In the genomic region with DNA sequence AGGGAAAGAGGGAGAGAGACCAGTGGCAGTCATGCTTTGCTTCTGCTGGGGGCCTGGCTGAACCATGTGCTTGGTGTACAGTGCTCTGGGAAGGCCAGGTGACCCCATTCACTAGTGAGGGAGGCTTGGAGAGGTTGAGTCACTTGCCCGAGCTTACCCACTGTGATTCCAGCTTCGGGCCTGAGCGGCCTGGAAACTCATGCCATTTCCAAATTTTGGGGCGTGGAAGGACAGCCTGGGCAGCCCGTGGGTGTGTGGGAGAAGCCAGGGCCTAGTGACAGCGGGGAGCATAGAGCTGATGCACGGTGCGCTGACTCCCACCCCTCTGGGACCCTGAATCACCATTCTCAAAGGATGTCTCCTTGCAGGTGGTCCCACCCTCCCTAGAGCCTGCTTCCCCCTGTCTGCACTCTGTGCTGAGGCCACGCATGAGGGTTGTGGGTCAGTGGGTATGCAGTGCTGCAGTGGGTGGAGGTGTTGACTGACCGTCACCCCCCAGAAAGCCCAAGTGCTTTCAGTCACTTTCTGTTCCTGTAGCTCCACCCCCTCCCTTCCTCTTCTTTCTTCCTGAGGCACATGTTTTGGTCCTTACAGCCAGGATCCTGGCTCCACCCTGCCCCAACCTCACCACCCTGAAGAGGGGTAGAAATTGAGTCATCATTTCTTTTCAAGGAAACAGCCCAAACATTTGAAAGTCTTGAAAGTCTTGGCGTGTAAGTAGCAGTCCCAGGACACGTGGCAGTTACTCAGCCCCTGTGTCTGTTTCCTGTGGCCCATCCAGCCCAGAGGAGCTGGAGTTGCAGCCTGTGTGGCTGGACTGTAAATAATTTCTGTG, we compare ENCODE assay signal across 8 cellular contexts. TPM values are rescaled to one million over a fixed set of nuclear protein-coding genes. Genes with fewer than 3 reads are reported as not detected.
DNase-seq lines count a peak whose midpoint lies in the region; ATAC-seq and TF ChIP-seq lines count a peak whose summit lies in the region.

No MANE protein-coding gene starts in this region.

- intact Hi-C loops in Caco-2 (cut with micrococcal nuclease; ENCODE audit: unreplicated experiment) (no loop called here), IMR-90 (cut with micrococcal nuclease) (loop anchor here (2.0 kb wide), 1 partner anchor 66 kb away; no protein-coding TSS in a partner anchor), esophagus squamous epithelium (cut with DNase I) (no loop called here), aorta (cut with DNase I) (loop anchor here in 1 of 2 donors (1.0 to 2.0 kb wide), 2 partner anchors 70 to 91 kb away; partner anchors contain the start of gene MCFD2)

- H3K9me3 Mint-ChIP-seq in Caco-2 (ENCODE audit: unreplicated experiment) = no peaks in the 10 kb centered on the region
- no peaks in the 10 kb centered on the region for H3K9me3 Mint-ChIP-seq in osteocyte (ENCODE audit: unreplicated experiment)

- peak overlapping the region; percentile 99 for H2AK5ac ChIP-seq in IMR-90 (ENCODE audit: low read depth, low read length)

- TF ChIP-seq RAD21 in IMR-90 (IDR thresholded peaks at IDR 0.05; ENCODE audit: low read length) = no peak; the same call in 1 of the 2 replicates

- in situ Hi-C loops in IMR-90 (cut with MboI; ENCODE audit: low sequenced_read_pairs) = no loop called here
- in situ Hi-C loops in G401 (cut with HindIII; ENCODE audit: low sequenced_read_pairs) = no loop called here

- H3K9me1 ChIP-seq in IMR-90 (ENCODE audit: insufficient read depth, low read length) = peaks cover 15% of the 10 kb centered on the region

- peak overlapping the region; percentile 24 to 92; a peak in 3 of 4 replicates for H4K8ac ChIP-seq in IMR-90 (ENCODE audit: low read depth in 2 of 2, low read length in 2 of 2)

- H3K27me3 ChIP-seq in Caco-2 (replicated peaks; ENCODE audit: control insufficient read depth, insufficient read depth, low read length) (no peaks in the 10 kb centered on the region), IMR-90 (ENCODE audit: control insufficient read depth, insufficient read depth, low read length) (no peaks in the 10 kb centered on the region), esophagus squamous epithelium (no peaks in the 10 kb centered on the region), aorta (ENCODE audit: control insufficient read depth in 1 of 2, insufficient read depth in 2 of 2, low read length in 1 of 2) (no peaks in the 10 kb centered on the region)

- H2AK9ac ChIP-seq in IMR-90 (replicated peaks; ENCODE audit: low read depth, low read length, poor library complexity) = peak overlapping the region; percentile 98

- H3K36me3 Mint-ChIP-seq in Caco-2 (ENCODE audit: insufficient read depth, unreplicated experiment) (peaks cover 28% of the 10 kb centered on the region), osteocyte (ENCODE audit: unreplicated experiment) (peaks cover 8% of the 10 kb centered on the region)

- H3K4me1 ChIP-seq in Caco-2 (peaks cover 18% of the 10 kb centered on the region), IMR-90 (ENCODE audit: control insufficient read depth, insufficient read depth, low read length) (peaks cover 47% of the 10 kb centered on the region), esophagus squamous epithelium (peaks cover 56 to 85% (median 75%) of the 10 kb centered on the region in 3 donors), aorta (ENCODE audit: control insufficient read depth in 1 of 2, insufficient read depth in 2 of 2, low read length in 2 of 2) (peaks cover 0 to 4% of the 10 kb centered on the region in 2 donors)

- H3K4me2 ChIP-seq in IMR-90 (ENCODE audit: low read depth, low read length) = peak overlapping the region; percentile 55

- H3K79me1 ChIP-seq in IMR-90 (ENCODE audit: low read depth in 1 of 2, low read length in 2 of 2) = peaks cover 38 to 89% of the 10 kb centered on the region in 2 experiments

- H2BK5ac ChIP-seq in IMR-90 (ENCODE audit: low read depth, low read length, poor library complexity, severe bottlenecking) = peak overlapping the region; percentile 89

- H3K9me3 ChIP-seq in Caco-2 (no peaks in the 10 kb centered on the region), IMR-90 (ENCODE audit: control insufficient read depth, insufficient read depth, low read length) (no peaks in the 10 kb centered on the region), esophagus squamous epithelium (no peaks in the 10 kb centered on the region), aorta (ENCODE audit: control insufficient read depth, low read length) (no peaks in the 10 kb centered on the region)

- H3K4me3 Mint-ChIP-seq in Caco-2 (ENCODE audit: unreplicated experiment) = no peak overlapping the region
- H3K4me3 Mint-ChIP-seq in osteocyte (ENCODE audit: unreplicated experiment) = no peak overlapping the region

- peak overlapping the region; percentile 44 for H3K18ac ChIP-seq in IMR-90 (ENCODE audit: low read depth, low read length)

- dilution Hi-C loops in IMR-90 (cut with HindIII; ENCODE audit: low sequenced_read_pairs, unreplicated experiment) = no loop called here

- CTCF ChIA-PET in Caco-2 (lab: Charles Lee) (interaction anchor here (1.5 kb wide), 1 partner anchor 338 kb away, joined by 7 read pairs; no protein-coding TSS in a partner anchor), IMR-90 (lab: Yijun Ruan, JAX) (no interaction called here)

- H2AFZ ChIP-seq in IMR-90 (replicated peaks; ENCODE audit: low read length, poor library complexity) = peak overlapping the region; percentile 84

- H3K14ac ChIP-seq in IMR-90 (replicated peaks; ENCODE audit: low read depth, low read length) = peak overlapping the region; percentile 97

- TF ChIP-seq POLR2A in IMR-90 (IDR thresholded peaks at IDR 0.05; ENCODE audit: low read depth, low read length) = peak; percentile 50; the same call in 1 of the 2 replicates
- TF ChIP-seq POLR2A in esophagus squamous epithelium (IDR thresholded peaks at IDR 0.05) = no peak

- H4K20me1 ChIP-seq in IMR-90 (ENCODE audit: insufficient read depth, low read length) = peaks cover 10% of the 10 kb centered on the region

- no peak overlapping the region for H3K4me3 ChIP-seq in Caco-2 (ENCODE audit: low read depth, low read length)
- H3K4me3 ChIP-seq in IMR-90 (ENCODE audit: insufficient read depth, low read depth, low read length) = no peak overlapping the region
- H3K4me3 ChIP-seq in esophagus squamous epithelium = peak overlapping the region in 1 of 4 donors; percentile 29
- H3K4me3 ChIP-seq in aorta (ENCODE audit: low read length in 2 of 2) = no peak overlapping the region

- H3K4me1 Mint-ChIP-seq in Caco-2 (ENCODE audit: low read depth, unreplicated experiment) (no peaks in the 10 kb centered on the region), osteocyte (ENCODE audit: unreplicated experiment) (peaks cover 62% of the 10 kb centered on the region)

- TF ChIP-seq CTCF in Caco-2 (IDR thresholded peaks at IDR 0.05; ENCODE audit: insufficient read depth in 1 of 2, low read depth in 1 of 2, low read length in 1 of 2, severe bottlenecking in 1 of 2, unreplicated experiment in 1 of 2) (no peak), IMR-90 (conservative IDR thresholded peaks at IDR 0.05; ENCODE audit: low read depth, low read length) (no peak), esophagus squamous epithelium (IDR thresholded peaks at IDR 0.05) (no peak), osteocyte (IDR thresholded peaks at IDR 0.05) (no peak)

- peak overlapping the region; percentile 95; the same call in 1 of the 2 replicates for H2BK20ac ChIP-seq in IMR-90 (ENCODE audit: low read depth, low read length)

- POLR2A ChIA-PET in Caco-2 (lab: Charles Lee) (interaction anchor here (0.6 kb wide), 1 partner anchor 123 kb away, joined by 3 read pairs; no protein-coding TSS in a partner anchor), IMR-90 (lab: Charles Lee; ENCODE audit: unreplicated experiment) (no interaction called here)

- WGBS in IMR-90 (ENCODE audit: extremely low coverage in 2 of 2, insufficient read length in 1 of 2), 2 experiments = no CpG with 5 or more reads among the region's 12 CpGs
- WGBS in esophagus squamous epithelium, 2 donors = 16 to 47% methylated on average over 6 to 11 of the region's 12 CpGs
- 47 to 51% methylated on average over 12 of the region's 12 CpGs for WGBS in aorta, 2 donors

- H3K27ac Mint-ChIP-seq in Caco-2 (ENCODE audit: unreplicated experiment) = peak overlapping the region; percentile 28
- peak overlapping the region; percentile 97 for H3K27ac Mint-ChIP-seq in osteocyte (ENCODE audit: unreplicated experiment)

- H3K36me3 ChIP-seq in Caco-2 (ENCODE audit: control insufficient read depth, insufficient read depth, low read length) = no peaks in the 10 kb centered on the region; the same call in none of the 2 replicates
- H3K36me3 ChIP-seq in IMR-90 (ENCODE audit: control insufficient read depth, insufficient read depth, low read length) = peaks cover 22% of the 10 kb centered on the region
- peaks cover 0 to 55% (median 9%) of the 10 kb centered on the region in 3 donors for H3K36me3 ChIP-seq in esophagus squamous epithelium
- no peaks in the 10 kb centered on the region for H3K36me3 ChIP-seq in aorta (ENCODE audit: control insufficient read depth in 1 of 2, insufficient read depth in 2 of 2, low read length in 1 of 2)

- peak overlapping the region; percentile 44 for H4K5ac ChIP-seq in IMR-90 (ENCODE audit: low read depth, low read length)

- peak overlapping the region; percentile 5; the same call in 1 of the 2 replicates for H3K9ac ChIP-seq in IMR-90 (ENCODE audit: low read depth, low read length)

- no peak for DNase-seq in Caco-2
- peak; percentile 97 for DNase-seq in IMR-90
- peak; percentile 29 to 33 for DNase-seq in activated CD4-positive, alpha-beta T cell treated with anti-CD3 and anti-CD28 coated beads, Interleukin-2, amount 50 U/mL, for 4 hours
- no peak for DNase-seq in esophagus squamous epithelium (lab: John Stamatoyannopoulos, UW)
- DNase-seq in osteocyte (ENCODE audit: extremely low spot score, unreplicated experiment) = no peak
- peak; percentile 89 to 90 for DNase-seq in aorta
- no peak for DNase-seq in G401 (ENCODE audit: low spot score)

- peak overlapping the region; percentile 51; the same call in 1 of the 2 replicates for H3K23ac ChIP-seq in IMR-90 (ENCODE audit: low read depth, low read length)

- ATAC-seq in GM21381 (IDR thresholded peaks at IDR 0.05; ENCODE audit: unreplicated experiment) (peak; percentile 38), IMR-90 (ENCODE audit: low read depth) (peak; percentile 75), aorta (ENCODE audit: low FRiP score) (peak; percentile 74)

- H3K27ac ChIP-seq in IMR-90 (ENCODE audit: insufficient read depth, low read length) (peak overlapping the region; percentile 82), esophagus squamous epithelium (peak overlapping the region; percentile 76 to 92 (median 88)), aorta (ENCODE audit: low read depth in 1 of 2, low read length in 2 of 2) (peak overlapping the region; percentile 8 to 65)

- H2BK120ac ChIP-seq in IMR-90 (ENCODE audit: low read depth, low read length) = peak overlapping the region; percentile 98

- BruUV-seq in Caco-2 (replicated peaks; lab: Mats Ljungman, UMichigan) (no TSS peak), IMR-90 (replicated peaks; lab: Mats Ljungman, UMichigan) (no TSS peak)

- no peaks in the 10 kb centered on the region for H3K27me3 Mint-ChIP-seq in Caco-2 (ENCODE audit: insufficient read depth, unreplicated experiment)
- H3K27me3 Mint-ChIP-seq in osteocyte (ENCODE audit: unreplicated experiment) = no peaks in the 10 kb centered on the region

- peak overlapping the region; percentile 97 for H4K91ac ChIP-seq in IMR-90 (ENCODE audit: insufficient read depth, low read depth, low read length)

- H3K4ac ChIP-seq in IMR-90 (ENCODE audit: low read depth, low read length) = peak overlapping the region; percentile 100

- peak overlapping the region; percentile 68 for H3K56ac ChIP-seq in IMR-90 (ENCODE audit: extremely low read depth, insufficient read depth, low read length)

- peak overlapping the region; percentile 93; the same call in 2 of the 3 replicates for H2BK15ac ChIP-seq in IMR-90 (ENCODE audit: low read depth, low read length)

RNA-seq across cellular contexts. Expression of gene TTC7A, which starts 43.8 kb away (rescaled TPM):
- total RNA-seq in Caco-2 (2022) = 58.7 and 60.0 TPM in 2 replicates
- total RNA-seq in IMR-90 (2012; rRNA removed) = 10.6 and 11.8 TPM in 2 replicates
- 23.0 and 23.9 TPM in 2 replicates for polyA plus RNA-seq in IMR-90 (2012; rRNA removed)
- 13.6 and 14.0 TPM in 2 replicates for polyA plus RNA-seq in IMR-90 (2012; cell fraction: cytosol; rRNA removed)
- polyA plus RNA-seq in IMR-90 (2012; cell fraction: nucleus; rRNA removed; ENCODE audit: low replicate concordance) = 111 and 172 TPM in 2 replicates
- total RNA-seq in esophagus squamous epithelium = 10 to 100 TPM; 13.7 to 31.3 (median 28.2) TPM
- 17.8 and 20.0 TPM in 2 replicates for total RNA-seq in osteocyte
- 10 to 100 TPM; 29.7 to 53.2 TPM for total RNA-seq in aorta
- 10 to 100 TPM; 12.0 to 24.3 TPM for polyA plus RNA-seq in aorta
- 20.4 and 25.4 TPM in 2 replicates for total RNA-seq in G401 (2014; rRNA removed; shearing (Covaris generic))

Comparison
In these comparisons a context has a peak if more than half of its experiments do, and no peak if none do; other contexts are left out.
1. DNase-seq: peak in IMR-90 (single experiment), activated CD4-positive, alpha-beta T cell treated with anti-CD3 and anti-CD28 coated beads, Interleukin-2, amount 50 U/mL, for 4 hours (2 of 2) and aorta (2 of 2); none in Caco-2 (0 of 2), esophagus squamous epithelium (single experiment), osteocyte (single experiment) and G401 (single experiment).
2. H3K27ac ChIP-seq: peak in every context shown above with its lines; median percentile 88 in esophagus squamous epithelium; 82 in IMR-90; 36 in aorta.
3. Peak in every context shown above with its lines, with median percentiles within 50 percentile points of each other: ATAC-seq.